ENCODE assay signal across 10 cellular contexts in genomic region chr2:64062840-64063239, GRCh38. TPM values are rescaled to one million over a fixed set of nuclear protein-coding genes. Genes with fewer than 3 reads are reported as not detected.
DNase-seq lines count a peak whose midpoint lies in the region; ATAC-seq and TF ChIP-seq lines count a peak whose summit lies in the region.
"Had no signal": no experiment of that assay in that cellular context is flagged by ENCODE, and none has a peak within 500 bp of the region (broad histone marks: within the 10 kb centered on the region; RNA-seq: fewer than 3 reads in every experiment).

No MANE protein-coding gene starts in this region.

- no peak for TF ChIP-seq CTCF in epithelial cell of esophagus (IDR thresholded peaks at IDR 0.05; ENCODE audit: insufficient read depth, low read depth, low read length, missing control alignments)

- no peak for DNase-seq in activated T-cell treated with anti-CD3 and anti-CD28 coated beads, Interleukin-2, amount 50 U/mL, for 24 hours
- DNase-seq in activated T-cell treated with anti-CD3 and anti-CD28 coated beads, Interleukin-2, amount 50 U/mL, for 1 hour: no peak
- DNase-seq in LHCN-M2 (ENCODE audit: low read depth) (peak; percentile 96), epithelial cell of esophagus (ENCODE audit: low read depth) (peak; percentile 89), NCI-H1694 (lab: John Stamatoyannopoulos, UW) (no peak)
- no peak for DNase-seq in stimulated activated naive CD8-positive, alpha-beta T cell treated with anti-CD3 and anti-CD28 coated beads, Interleukin-15, amount 100 ng/mL, for 72 hours
- DNase-seq in activated CD4-positive, alpha-beta T cell treated with anti-CD3 and anti-CD28 coated beads, Interleukin-2, amount 50 U/mL, for 1 hour: no peak
- no peak for DNase-seq in stimulated activated CD4-positive, alpha-beta T cell treated with anti-CD3 and anti-CD28 coated beads, Interleukin-1b, Interleukin-23, amount 100 ng/mL, for 48 hours
- DNase-seq: aorta; stimulated activated naive CD4-positive, alpha-beta T cell had no signal

- H3K4me3 Mint-ChIP-seq in activated T-cell treated with anti-CD3 and anti-CD28 coated beads, Interleukin-2, amount 50 U/mL, for 24 hours: no peak overlapping the region
- no peak overlapping the region for H3K4me3 Mint-ChIP-seq in stimulated activated naive CD8-positive, alpha-beta T cell treated with anti-CD3 and anti-CD28 coated beads, Interleukin-15, amount 100 ng/mL, for 72 hours

- H3K27ac Mint-ChIP-seq in activated T-cell treated with anti-CD3 and anti-CD28 coated beads, Interleukin-2, amount 50 U/mL, for 24 hours: peak overlapping the region; percentile 32
- H3K27ac Mint-ChIP-seq in stimulated activated naive CD8-positive, alpha-beta T cell treated with anti-CD3 and anti-CD28 coated beads, Interleukin-15, amount 100 ng/mL, for 72 hours: no peak overlapping the region

- H3K9me3 Mint-ChIP-seq in activated T-cell treated with anti-CD3 and anti-CD28 coated beads, Interleukin-2, amount 50 U/mL, for 24 hours: peaks cover 3% of the 10 kb centered on the region
- peaks cover 0 to 3% of the 10 kb centered on the region in 2 donors for H3K9me3 Mint-ChIP-seq in stimulated activated naive CD8-positive, alpha-beta T cell treated with anti-CD3 and anti-CD28 coated beads, Interleukin-15, amount 100 ng/mL, for 72 hours

- peak; percentile 48 for ATAC-seq in stimulated activated naive CD8-positive, alpha-beta T cell treated with anti-CD3 and anti-CD28 coated beads, Interleukin-15, amount 100 ng/mL, for 72 hours

- H3K4me3 ChIP-seq in epithelial cell of esophagus (ENCODE audit: low read length): no peak overlapping the region

- no peaks in the 10 kb centered on the region for H3K27me3 Mint-ChIP-seq in activated T-cell treated with anti-CD3 and anti-CD28 coated beads, Interleukin-2, amount 50 U/mL, for 24 hours
- no peaks in the 10 kb centered on the region for H3K27me3 Mint-ChIP-seq in stimulated activated naive CD8-positive, alpha-beta T cell treated with anti-CD3 and anti-CD28 coated beads, Interleukin-15, amount 100 ng/mL, for 72 hours

- H3K36me3 Mint-ChIP-seq in activated T-cell treated with anti-CD3 and anti-CD28 coated beads, Interleukin-2, amount 50 U/mL, for 24 hours (ENCODE audit: low read depth): no peaks in the 10 kb centered on the region

- H3K4me1 Mint-ChIP-seq in activated T-cell treated with anti-CD3 and anti-CD28 coated beads, Interleukin-2, amount 50 U/mL, for 24 hours (ENCODE audit: low read depth): peaks cover 34% of the 10 kb centered on the region
- peaks cover 30% of the 10 kb centered on the region for H3K4me1 Mint-ChIP-seq in stimulated activated naive CD8-positive, alpha-beta T cell treated with anti-CD3 and anti-CD28 coated beads, Interleukin-15, amount 100 ng/mL, for 72 hours

RNA-seq across cellular contexts. Expression of gene VPS54, which starts 43.6 kb away (rescaled TPM):
- total RNA-seq in LHCN-M2 (2014; rRNA removed): 19.0 and 19.2 TPM in 2 replicates
- 6.4 TPM for polyA plus RNA-seq in LHCN-M2 (2012)

Comparison
In these comparisons a context has a peak if more than half of its experiments do, and no peak if none do; other contexts are left out.
1. DNase-seq: peak in LHCN-M2 (single experiment) and epithelial cell of esophagus (single experiment); none in activated T-cell treated with anti-CD3 and anti-CD28 coated beads, Interleukin-2, amount 50 U/mL, for 24 hours (single experiment), activated T-cell treated with anti-CD3 and anti-CD28 coated beads, Interleukin-2, amount 50 U/mL, for 1 hour (single experiment), stimulated activated naive CD8-positive, alpha-beta T cell treated with anti-CD3 and anti-CD28 coated beads, Interleukin-15, amount 100 ng/mL, for 72 hours (0 of 2), NCI-H1694 (single experiment), activated CD4-positive, alpha-beta T cell treated with anti-CD3 and anti-CD28 coated beads, Interleukin-2, amount 50 U/mL, for 1 hour (single experiment) and stimulated activated CD4-positive, alpha-beta T cell treated with anti-CD3 and anti-CD28 coated beads, Interleukin-1b, Interleukin-23, amount 100 ng/mL, for 48 hours (single experiment).